8 cellular contexts compared by ENCODE assay signal in the genomic region with DNA sequence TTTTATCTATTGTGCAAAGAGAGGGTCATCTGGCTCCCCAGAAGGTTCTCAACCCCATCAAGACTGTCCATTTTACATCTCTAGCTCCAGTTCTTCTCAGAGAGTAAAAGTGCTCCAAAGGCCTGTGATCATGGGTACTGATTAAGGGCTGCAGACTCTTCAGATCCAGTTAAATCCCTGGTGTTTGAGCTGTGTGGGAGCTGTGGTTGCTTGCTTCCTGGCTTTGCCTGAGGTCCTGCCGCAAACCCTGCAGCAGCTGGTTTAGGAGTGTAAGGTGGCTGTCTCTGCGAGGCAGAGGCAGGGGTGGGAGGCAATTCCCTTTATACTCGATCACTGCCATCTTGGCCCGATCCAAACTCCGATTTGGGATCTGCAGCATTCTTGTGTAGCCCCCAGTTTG. TPM values are rescaled to one million over a fixed set of nuclear protein-coding genes. Genes with fewer than 3 reads are reported as not detected.
DNase-seq lines count a peak whose midpoint lies in the region; ATAC-seq and TF ChIP-seq lines count a peak whose summit lies in the region.

No MANE protein-coding gene starts in this region.

- H3K27me3 Mint-ChIP-seq in activated naive CD8-positive, alpha-beta T cell treated with anti-CD3 and anti-CD28 coated beads, Interleukin-2, amount 50 U/mL, for 24 hours: peaks cover 4% of the 10 kb centered on the region

- DNase-seq in right cardiac atrium (no peak), Right ventricle myocardium superior (no peak), lower lobe of right lung (no peak), vagina (ENCODE audit: extremely low spot score in 2 of 2) (no peak), SIG-M5 (lab: John Stamatoyannopoulos, UW) (no peak)
- DNase-seq in activated naive CD8-positive, alpha-beta T cell treated with anti-CD3 and anti-CD28 coated beads, Interleukin-2, amount 50 U/mL, for 24 hours: no peak
- no peak for DNase-seq in stimulated activated CD4-positive, alpha-beta T cell treated with anti-CD3 and anti-CD28 coated beads, Interleukin-1b, Interleukin-23, amount 100 ng/mL, for 48 hours

- H3K36me3 ChIP-seq in lower lobe of right lung (peaks cover 20% of the 10 kb centered on the region), vagina (no peaks in the 10 kb centered on the region)

- H3K4me3 ChIP-seq in right cardiac atrium (ENCODE audit: low read length) (peak overlapping the region; percentile 56), lower lobe of right lung (peak overlapping the region; percentile 89), vagina (peak overlapping the region; percentile 77 to 78)

- no peaks in the 10 kb centered on the region for H3K9me3 Mint-ChIP-seq in activated naive CD8-positive, alpha-beta T cell treated with anti-CD3 and anti-CD28 coated beads, Interleukin-2, amount 50 U/mL, for 24 hours

- H3K4me1 ChIP-seq in right cardiac atrium (ENCODE audit: control insufficient read depth, insufficient read depth, low read length) (no peaks in the 10 kb centered on the region), lower lobe of right lung (peaks cover 23% of the 10 kb centered on the region), vagina (peaks cover 24% of the 10 kb centered on the region)

- no peaks in the 10 kb centered on the region for H3K9me3 ChIP-seq in right cardiac atrium (ENCODE audit: control insufficient read depth, low read length)
- H3K9me3 ChIP-seq in lower lobe of right lung: no peaks in the 10 kb centered on the region
- no peaks in the 10 kb centered on the region for H3K9me3 ChIP-seq in vagina

- H3K4me3 Mint-ChIP-seq in activated naive CD8-positive, alpha-beta T cell treated with anti-CD3 and anti-CD28 coated beads, Interleukin-2, amount 50 U/mL, for 24 hours: peak overlapping the region; percentile 99

- intact Hi-C loops in right cardiac atrium (cut with DNase I): loop anchor here (2.0 to 10.0 kb wide), 5 partner anchors 69 to 155 kb away; a partner anchor contains a TSS
- intact Hi-C loops in Right ventricle myocardium superior (cut with DNase I): loop anchor here (5.0 kb wide), 2 partner anchors 80 to 150 kb away; a partner anchor contains a TSS
- intact Hi-C loops in lower lobe of right lung (cut with DNase I): no loop called here
- intact Hi-C loops in vagina (cut with DNase I): loop anchor here (5.0 kb wide), 1 partner anchor 80 kb away; a partner anchor contains a TSS

- peak overlapping the region; percentile 100 for H3K27ac Mint-ChIP-seq in activated naive CD8-positive, alpha-beta T cell treated with anti-CD3 and anti-CD28 coated beads, Interleukin-2, amount 50 U/mL, for 24 hours

- no peak for TF ChIP-seq POLR2A in vagina (IDR thresholded peaks at IDR 0.05)

- no peak overlapping the region for H3K27ac ChIP-seq in right cardiac atrium (ENCODE audit: low read length)
- H3K27ac ChIP-seq in lower lobe of right lung: no peak overlapping the region
- no peak overlapping the region for H3K27ac ChIP-seq in vagina

- peaks cover 29% of the 10 kb centered on the region for H3K4me1 Mint-ChIP-seq in activated naive CD8-positive, alpha-beta T cell treated with anti-CD3 and anti-CD28 coated beads, Interleukin-2, amount 50 U/mL, for 24 hours

- no peaks in the 10 kb centered on the region for H3K27me3 ChIP-seq in right cardiac atrium (ENCODE audit: control insufficient read depth, insufficient read depth)
- H3K27me3 ChIP-seq in lower lobe of right lung (ENCODE audit: low read depth): no peaks in the 10 kb centered on the region
- no peaks in the 10 kb centered on the region for H3K27me3 ChIP-seq in vagina

- WGBS in right cardiac atrium: 16% methylated on average over 5 of the region's 5 CpGs

- TF ChIP-seq CTCF in lower lobe of right lung (IDR thresholded peaks at IDR 0.05) (no peak), vagina (IDR thresholded peaks at IDR 0.05) (no peak)

- ATAC-seq in right cardiac atrium: no peak
- ATAC-seq in Right ventricle myocardium superior (ENCODE audit: poor library complexity): no peak
- no peak for ATAC-seq in activated naive CD8-positive, alpha-beta T cell treated with anti-CD3 and anti-CD28 coated beads, Interleukin-2, amount 50 U/mL, for 24 hours
- no peak for ATAC-seq in lower lobe of right lung
- ATAC-seq in HG02571 (IDR thresholded peaks at IDR 0.05; ENCODE audit: unreplicated experiment): no peak

- peaks cover 39% of the 10 kb centered on the region for H3K36me3 Mint-ChIP-seq in activated naive CD8-positive, alpha-beta T cell treated with anti-CD3 and anti-CD28 coated beads, Interleukin-2, amount 50 U/mL, for 24 hours (ENCODE audit: low read depth)

RNA-seq across cellular contexts. Expression of a gene that starts 1.2 kb away (rescaled TPM):
- 10 to 100 TPM; 36.7 to 45.1 (median 41.9) TPM for total RNA-seq in right cardiac atrium
- polyA plus RNA-seq in right cardiac atrium: 44.7 TPM
- total RNA-seq in Right ventricle myocardium superior: 46.5 TPM
- 34.2 TPM for total RNA-seq in lower lobe of right lung
- total RNA-seq in vagina: 55.2 TPM

RNA-seq across cellular contexts. Expression of a gene that starts 26.3 kb away (rescaled TPM):
- total RNA-seq in right cardiac atrium (10 to 100 TPM; 12.4 to 19.2 (median 14.9) TPM), Right ventricle myocardium superior (9.6 TPM), lower lobe of right lung (23.2 TPM), vagina (28.7 TPM)
- polyA plus RNA-seq in right cardiac atrium: 6.4 TPM
